ENCODE assay signal across 27 cellular contexts in genomic region chr13:40534456-40534855, GRCh38.
"Had no signal": no experiment of that assay in that cellular context is flagged by ENCODE, and none has a peak within 500 bp of the region (broad histone marks: within the 10 kb centered on the region; RNA-seq: fewer than 3 reads in every experiment).

No MANE protein-coding gene starts in this region.

- FAIRE-seq: bronchial epithelial cell, endothelial cell of umbilical vein had no signal

- DNase-seq: activated B cell treated with CpG ODN at 0.5 μM for 24 hours; activated CD4-positive, alpha-beta memory T cell treated with anti-CD3 and anti-CD28 coated beads, Interleukin-2, amount 10 ng/mL, durations not matched to agents 7 days and 5 days; activated CD4-positive, alpha-beta T cell treated with anti-CD3 and anti-CD28 coated beads for 4 hours; activated effector memory CD4-positive, alpha-beta T cell treated with Interleukin-2 at 50 U/mL for 16 hours; activated naive CD4-positive, alpha-beta T cell treated with anti-CD3 and anti-CD28 coated beads, Interleukin-2, amount 50 U/mL, for 16 hours; activated T-cell treated with anti-CD3 and anti-CD28 coated beads, Interleukin-2, amount 50 U/mL, for 4 hours; cerebellar nuclear complex; effector memory CD4-positive, alpha-beta T cell; hippocampal formation; left ventricle myocardium inferior; naive B cell; right cardiac atrium; stimulated activated CD4-positive, alpha-beta T cell treated with anti-CD3 and anti-CD28 coated beads, Interleukin-15, amount 100 ng/mL, for 24 hours; stimulated activated CD4-positive, alpha-beta T cell treated with anti-CD3 and anti-CD28 coated beads, Interleukin-4, amount 100 ng/mL, for 1 hour; stimulated activated naive CD8-positive, alpha-beta T cell treated with anti-CD3 and anti-CD28 coated beads, Interleukin-15, amount 100 ng/mL, for 72 hours; SW 1271; T-helper 2 cell had no signal

- ATAC-seq: activated T-cell treated with anti-CD3 and anti-CD28 coated beads, Interleukin-2, amount 50 U/mL, for 4 hours; stimulated activated naive CD8-positive, alpha-beta T cell treated with anti-CD3 and anti-CD28 coated beads, Interleukin-15, amount 100 ng/mL, for 72 hours had no signal

- H3K36me3 Mint-ChIP-seq: memory B cell, naive B cell had no signal

- H3K36me3 ChIP-seq: ascending aorta, esophagus muscularis mucosa, left ventricle myocardium inferior, prostate gland, upper lobe of left lung had no signal

- H3K9me3 Mint-ChIP-seq: activated CD4-positive, alpha-beta memory T cell treated with anti-CD3 and anti-CD28 coated beads, Interleukin-2, amount 10 ng/mL, durations not matched to agents 7 days and 5 days; activated T-cell treated with anti-CD3 and anti-CD28 coated beads, Interleukin-2, amount 50 U/mL, for 4 hours; dendritic cell treated with granulocyte-macrophage colony-stimulating factor and Interleukin-4, amounts not matched to agents 40 ng/mL and 50 ng/mL, for 4 days; memory B cell had no signal

- H3K4me3 Mint-ChIP-seq: activated B cell treated with CpG ODN at 0.5 μM for 24 hours; activated CD4-positive, alpha-beta memory T cell treated with anti-CD3 and anti-CD28 coated beads, Interleukin-2, amount 10 ng/mL, durations not matched to agents 7 days and 5 days; activated T-cell treated with anti-CD3 and anti-CD28 coated beads, Interleukin-2, amount 50 U/mL, for 4 hours; dendritic cell treated with granulocyte-macrophage colony-stimulating factor and Interleukin-4, amounts not matched to agents 40 ng/mL and 50 ng/mL, for 4 days; memory B cell; neural crest cell; stimulated activated naive CD8-positive, alpha-beta T cell treated with anti-CD3 and anti-CD28 coated beads, Interleukin-15, amount 100 ng/mL, for 72 hours had no signal

- H3K4me3 ChIP-seq: ascending aorta, esophagus muscularis mucosa, left ventricle myocardium inferior, prostate gland, skin epidermis, upper lobe of left lung had no signal

- H3K27me3 Mint-ChIP-seq: activated B cell treated with CpG ODN at 0.5 μM for 24 hours; activated CD4-positive, alpha-beta memory T cell treated with anti-CD3 and anti-CD28 coated beads, Interleukin-2, amount 10 ng/mL, durations not matched to agents 7 days and 5 days; dendritic cell treated with granulocyte-macrophage colony-stimulating factor and Interleukin-4, amounts not matched to agents 40 ng/mL and 50 ng/mL, for 4 days; memory B cell; naive B cell; stimulated activated naive CD8-positive, alpha-beta T cell treated with anti-CD3 and anti-CD28 coated beads, Interleukin-15, amount 100 ng/mL, for 72 hours had no signal

- H3K9me3 ChIP-seq: ascending aorta, esophagus muscularis mucosa, left ventricle myocardium inferior, prostate gland, upper lobe of left lung had no signal

- H3K27ac ChIP-seq: ascending aorta, esophagus muscularis mucosa, left ventricle myocardium inferior, prostate gland, skin epidermis, upper lobe of left lung had no signal

- H3K27ac Mint-ChIP-seq: activated B cell treated with CpG ODN at 0.5 μM for 24 hours; activated CD4-positive, alpha-beta memory T cell treated with anti-CD3 and anti-CD28 coated beads, Interleukin-2, amount 10 ng/mL, durations not matched to agents 7 days and 5 days; dendritic cell treated with granulocyte-macrophage colony-stimulating factor and Interleukin-4, amounts not matched to agents 40 ng/mL and 50 ng/mL, for 4 days; memory B cell; naive B cell; stimulated activated naive CD8-positive, alpha-beta T cell treated with anti-CD3 and anti-CD28 coated beads, Interleukin-15, amount 100 ng/mL, for 72 hours had no signal

- H3K4me1 ChIP-seq: ascending aorta, prostate gland had no signal

- H3K27me3 ChIP-seq: ascending aorta, esophagus muscularis mucosa, upper lobe of left lung had no signal
